In genomic region chr19:39959407-39959806, GRCh38 we compare ENCODE assay signal across 8 cellular contexts. TPM values are rescaled to one million over a fixed set of nuclear protein-coding genes. Genes with fewer than 3 reads are reported as not detected.
DNase-seq lines count a peak whose midpoint lies in the region; ATAC-seq and TF ChIP-seq lines count a peak whose summit lies in the region.
"Not testable (repeated sequence)": the region's sequence is repeated elsewhere in the genome, so short reads cannot be mapped to it uniquely, and the experiment has no call there.

No MANE protein-coding gene starts in this region.

- peak overlapping the region; percentile 73 for H3K4me3 Mint-ChIP-seq in activated B cell treated with CpG ODN at 0.5 μM for 24 hours
- H3K4me3 Mint-ChIP-seq in activated T-cell treated with anti-CD3 and anti-CD28 coated beads, Interleukin-2, amount 50 U/mL, for 24 hours: peak overlapping the region; percentile 60
- peak overlapping the region; percentile 80 for H3K4me3 Mint-ChIP-seq in activated naive CD4-positive, alpha-beta T cell treated with anti-CD3 and anti-CD28 coated beads, Interleukin-2, amount 50 U/mL, for 24 hours
- H3K4me3 Mint-ChIP-seq in endodermal cell, nephron progenitor cell: not testable (repeated sequence)
- peak overlapping the region; percentile 71 to 74 for H3K4me3 Mint-ChIP-seq in stimulated activated naive CD8-positive, alpha-beta T cell treated with anti-CD3 and anti-CD28 coated beads, Interleukin-15, amount 100 ng/mL, for 72 hours

- not testable (repeated sequence) for H3K79me2 ChIP-seq in DOHH2 (ENCODE audit: control insufficient read depth, low read length); OCI-LY1 (ENCODE audit: insufficient read depth, low read length)

- H3K9me3 ChIP-seq in DOHH2 (ENCODE audit: control insufficient read depth, insufficient read depth, low read length); OCI-LY1 (ENCODE audit: low read length); endodermal cell (ENCODE audit: control insufficient read depth, low read length): not testable (repeated sequence)

- not testable (repeated sequence) for TF ChIP-seq CTCF in DOHH2 (IDR thresholded peaks at IDR 0.05; ENCODE audit: low read depth, low read length, poor library complexity, severe bottlenecking); OCI-LY1 (IDR thresholded peaks at IDR 0.05; ENCODE audit: low read length); activated B cell treated with CpG ODN at 0.5 μM for 24 hours (IDR thresholded peaks at IDR 0.05); endodermal cell (conservative IDR thresholded peaks at IDR 0.05); nephron progenitor cell (IDR thresholded peaks at IDR 0.05)

- H3K9me3 Mint-ChIP-seq in activated B cell treated with CpG ODN at 0.5 μM for 24 hours; activated T-cell treated with anti-CD3 and anti-CD28 coated beads, Interleukin-2, amount 50 U/mL, for 24 hours; activated naive CD4-positive, alpha-beta T cell treated with anti-CD3 and anti-CD28 coated beads, Interleukin-2, amount 50 U/mL, for 24 hours; endodermal cell; nephron progenitor cell; stimulated activated naive CD8-positive, alpha-beta T cell treated with anti-CD3 and anti-CD28 coated beads, Interleukin-15, amount 100 ng/mL, for 72 hours: not testable (repeated sequence)

- CTCF ChIA-PET in activated B cell treated with CpG ODN at 0.5 μM for 24 hours (lab: Charles Lee): not testable (repeated sequence)

- not testable (repeated sequence) for H4K20me1 ChIP-seq in DOHH2 (ENCODE audit: control insufficient read depth, insufficient read depth, low read depth, low read length); OCI-LY1 (ENCODE audit: insufficient read depth, low read length)

- not testable (repeated sequence) for H3K9me2 ChIP-seq in DOHH2 (replicated peaks; ENCODE audit: control insufficient read depth, low read length); OCI-LY1 (ENCODE audit: low read depth, low read length)

- DNase-seq in activated B cell treated with CpG ODN at 0.5 μM for 24 hours; activated T-cell treated with anti-CD3 and anti-CD28 coated beads, Interleukin-2, amount 50 U/mL, for 24 hours; endodermal cell; nephron progenitor cell; stimulated activated naive CD8-positive, alpha-beta T cell treated with anti-CD3 and anti-CD28 coated beads, Interleukin-15, amount 100 ng/mL, for 72 hours: not testable (repeated sequence)

- intact Hi-C loops in activated B cell treated with CpG ODN at 0.5 μM for 24 hours (cut with micrococcal nuclease): not testable (repeated sequence)

- 82 to 92% methylated on average over 6 to 7 of the region's 13 CpGs for WGBS in endodermal cell (ENCODE audit: insufficient coverage in 1 of 2, insufficient read length in 1 of 2), 2 experiments

- H3K9ac ChIP-seq in OCI-LY1 (ENCODE audit: low read length): peak overlapping the region; percentile 52
- H3K9ac ChIP-seq in endodermal cell (ENCODE audit: extremely low read depth, low read length, poor library complexity, severe bottlenecking): not testable (repeated sequence)

- H3K27ac Mint-ChIP-seq in activated B cell treated with CpG ODN at 0.5 μM for 24 hours: peak overlapping the region; percentile 43
- peak overlapping the region; percentile 88 for H3K27ac Mint-ChIP-seq in activated T-cell treated with anti-CD3 and anti-CD28 coated beads, Interleukin-2, amount 50 U/mL, for 24 hours
- H3K27ac Mint-ChIP-seq in activated naive CD4-positive, alpha-beta T cell treated with anti-CD3 and anti-CD28 coated beads, Interleukin-2, amount 50 U/mL, for 24 hours: peak overlapping the region; percentile 87
- peak overlapping the region; percentile 39 for H3K27ac Mint-ChIP-seq in endodermal cell
- peak overlapping the region; percentile 56 for H3K27ac Mint-ChIP-seq in nephron progenitor cell
- H3K27ac Mint-ChIP-seq in stimulated activated naive CD8-positive, alpha-beta T cell treated with anti-CD3 and anti-CD28 coated beads, Interleukin-15, amount 100 ng/mL, for 72 hours: peak overlapping the region; percentile 94 to 98

- POLR2A ChIA-PET in activated B cell treated with CpG ODN at 0.5 μM for 24 hours (lab: Charles Lee): interaction anchor here (0.6 to 1.1 kb wide), 3 partner anchors 11 to 22 kb away, joined by 3 to 8 read pairs (median 5); partner anchors contain the start of gene PSMC4

- peaks cover 43% of the 10 kb centered on the region for H3K4me1 Mint-ChIP-seq in activated B cell treated with CpG ODN at 0.5 μM for 24 hours
- peaks cover 48% of the 10 kb centered on the region for H3K4me1 Mint-ChIP-seq in activated T-cell treated with anti-CD3 and anti-CD28 coated beads, Interleukin-2, amount 50 U/mL, for 24 hours (ENCODE audit: low read depth)
- peaks cover 55% of the 10 kb centered on the region for H3K4me1 Mint-ChIP-seq in activated naive CD4-positive, alpha-beta T cell treated with anti-CD3 and anti-CD28 coated beads, Interleukin-2, amount 50 U/mL, for 24 hours
- peaks cover 15% of the 10 kb centered on the region for H3K4me1 Mint-ChIP-seq in endodermal cell
- peaks cover 11% of the 10 kb centered on the region for H3K4me1 Mint-ChIP-seq in nephron progenitor cell
- H3K4me1 Mint-ChIP-seq in stimulated activated naive CD8-positive, alpha-beta T cell treated with anti-CD3 and anti-CD28 coated beads, Interleukin-15, amount 100 ng/mL, for 72 hours: peaks cover 66% of the 10 kb centered on the region

- not testable (repeated sequence) for ATAC-seq in activated B cell treated with CpG ODN at 0.5 μM for 24 hours (ENCODE audit: low read depth); stimulated activated naive CD8-positive, alpha-beta T cell treated with anti-CD3 and anti-CD28 coated beads, Interleukin-15, amount 100 ng/mL, for 72 hours

- not testable (repeated sequence) for H3K27me3 Mint-ChIP-seq in activated B cell treated with CpG ODN at 0.5 μM for 24 hours; activated T-cell treated with anti-CD3 and anti-CD28 coated beads, Interleukin-2, amount 50 U/mL, for 24 hours; activated naive CD4-positive, alpha-beta T cell treated with anti-CD3 and anti-CD28 coated beads, Interleukin-2, amount 50 U/mL, for 24 hours; nephron progenitor cell (ENCODE audit: low read depth, poor library complexity); stimulated activated naive CD8-positive, alpha-beta T cell treated with anti-CD3 and anti-CD28 coated beads, Interleukin-15, amount 100 ng/mL, for 72 hours
- peaks cover 11% of the 10 kb centered on the region for H3K27me3 Mint-ChIP-seq in endodermal cell (ENCODE audit: insufficient read depth)

- peaks cover 62% of the 10 kb centered on the region for H3K4me1 ChIP-seq in DOHH2 (ENCODE audit: control insufficient read depth, low read length)
- peaks cover 61% of the 10 kb centered on the region for H3K4me1 ChIP-seq in OCI-LY1 (ENCODE audit: insufficient read depth, low read length, severe bottlenecking)
- H3K4me1 ChIP-seq in endodermal cell (ENCODE audit: control insufficient read depth, insufficient read depth, low read length): not testable (repeated sequence)

- H3K36me3 Mint-ChIP-seq in activated B cell treated with CpG ODN at 0.5 μM for 24 hours (ENCODE audit: low read depth); activated T-cell treated with anti-CD3 and anti-CD28 coated beads, Interleukin-2, amount 50 U/mL, for 24 hours (ENCODE audit: low read depth); activated naive CD4-positive, alpha-beta T cell treated with anti-CD3 and anti-CD28 coated beads, Interleukin-2, amount 50 U/mL, for 24 hours; endodermal cell (ENCODE audit: low read depth); nephron progenitor cell (ENCODE audit: low read depth): not testable (repeated sequence)

- peaks cover 21% of the 10 kb centered on the region for H3F3A ChIP-seq in DOHH2 (ENCODE audit: control insufficient read depth, insufficient read depth)
- H3F3A ChIP-seq in OCI-LY1 (ENCODE audit: insufficient read depth, low read length): not testable (repeated sequence)

- not testable (repeated sequence) for H2AFZ ChIP-seq in OCI-LY1 (ENCODE audit: low read length)

- H3K27me3 ChIP-seq in DOHH2 (ENCODE audit: control insufficient read depth, low read length); OCI-LY1 (ENCODE audit: insufficient read depth, low read length); endodermal cell (ENCODE audit: control insufficient read depth, insufficient read depth, low read length, poor library complexity, severe bottlenecking): not testable (repeated sequence)

- H3K36me3 ChIP-seq in DOHH2 (ENCODE audit: control insufficient read depth, low read length); OCI-LY1 (ENCODE audit: insufficient read depth, low read length); endodermal cell (ENCODE audit: control insufficient read depth, insufficient read depth, low read length): not testable (repeated sequence)

- H3K27ac ChIP-seq in DOHH2 (ENCODE audit: low read depth, low read length) (peak overlapping the region; percentile 76), OCI-LY1 (ENCODE audit: low read depth, low read length, poor library complexity, severe bottlenecking) (peak overlapping the region; percentile 93)
- H3K27ac ChIP-seq in endodermal cell (ENCODE audit: low read depth, low read length): not testable (repeated sequence)

- H3K4me2 ChIP-seq in DOHH2 (ENCODE audit: low read length): peak overlapping the region; percentile 80
- peak overlapping the region; percentile 65 for H3K4me2 ChIP-seq in OCI-LY1 (ENCODE audit: low read length)

- H3K4me3 ChIP-seq in DOHH2 (ENCODE audit: low read length) (peak overlapping the region; percentile 66), OCI-LY1 (ENCODE audit: low read depth, low read length, poor library complexity, severe bottlenecking) (peak overlapping the region; percentile 30)
- not testable (repeated sequence) for H3K4me3 ChIP-seq in endodermal cell (ENCODE audit: low read length)

RNA-seq across cellular contexts. Expression of gene PSMC4, which starts 11.6 kb away (rescaled TPM):
- total RNA-seq in activated B cell treated with CpG ODN at 0.5 μM for 24 hours (109 and 115 TPM in 2 replicates), endodermal cell (10 to 100 TPM; 88.9 to 96.9 TPM)
- polyA plus RNA-seq in endodermal cell (2013, experiment 1 of 2): 90.4 TPM
- polyA plus RNA-seq in endodermal cell (2013, experiment 2 of 2): 90.5 TPM

RNA-seq across cellular contexts. Expression of gene FCGBP, which starts 25.0 kb away (rescaled TPM):
- 5.8 and 6.1 TPM in 2 replicates for total RNA-seq in activated B cell treated with CpG ODN at 0.5 μM for 24 hours
- under 1 TPM; 0.29 to 0.62 TPM for total RNA-seq in endodermal cell
- 0.14 TPM for polyA plus RNA-seq in endodermal cell (2013, experiment 1 of 2)
- 0.33 TPM for polyA plus RNA-seq in endodermal cell (2013, experiment 2 of 2)

RNA-seq across cellular contexts. Expression of gene ZNF546, which starts 37.5 kb away (rescaled TPM):
- total RNA-seq in activated B cell treated with CpG ODN at 0.5 μM for 24 hours (5.8 and 11.6 TPM in 2 replicates), endodermal cell (1 to 10 TPM; 2.5 to 4.6 TPM)
- polyA plus RNA-seq in endodermal cell (2013, experiment 1 of 2): 2.4 TPM
- 2.0 TPM for polyA plus RNA-seq in endodermal cell (2013, experiment 2 of 2)

Comparison
In these comparisons a context has a peak if more than half of its experiments do, and no peak if none do; other contexts are left out.
1. H3K27ac Mint-ChIP-seq: peak in every context shown above with its lines; median percentile 96 in stimulated activated naive CD8-positive, alpha-beta T cell treated with anti-CD3 and anti-CD28 coated beads, Interleukin-15, amount 100 ng/mL, for 72 hours; 88 in activated T-cell treated with anti-CD3 and anti-CD28 coated beads, Interleukin-2, amount 50 U/mL, for 24 hours; 87 in activated naive CD4-positive, alpha-beta T cell treated with anti-CD3 and anti-CD28 coated beads, Interleukin-2, amount 50 U/mL, for 24 hours; 56 in nephron progenitor cell; 43 in activated B cell treated with CpG ODN at 0.5 μM for 24 hours; 39 in endodermal cell.